Comparison of ENCODE assay signal across 11 cellular contexts in the genomic region with DNA sequence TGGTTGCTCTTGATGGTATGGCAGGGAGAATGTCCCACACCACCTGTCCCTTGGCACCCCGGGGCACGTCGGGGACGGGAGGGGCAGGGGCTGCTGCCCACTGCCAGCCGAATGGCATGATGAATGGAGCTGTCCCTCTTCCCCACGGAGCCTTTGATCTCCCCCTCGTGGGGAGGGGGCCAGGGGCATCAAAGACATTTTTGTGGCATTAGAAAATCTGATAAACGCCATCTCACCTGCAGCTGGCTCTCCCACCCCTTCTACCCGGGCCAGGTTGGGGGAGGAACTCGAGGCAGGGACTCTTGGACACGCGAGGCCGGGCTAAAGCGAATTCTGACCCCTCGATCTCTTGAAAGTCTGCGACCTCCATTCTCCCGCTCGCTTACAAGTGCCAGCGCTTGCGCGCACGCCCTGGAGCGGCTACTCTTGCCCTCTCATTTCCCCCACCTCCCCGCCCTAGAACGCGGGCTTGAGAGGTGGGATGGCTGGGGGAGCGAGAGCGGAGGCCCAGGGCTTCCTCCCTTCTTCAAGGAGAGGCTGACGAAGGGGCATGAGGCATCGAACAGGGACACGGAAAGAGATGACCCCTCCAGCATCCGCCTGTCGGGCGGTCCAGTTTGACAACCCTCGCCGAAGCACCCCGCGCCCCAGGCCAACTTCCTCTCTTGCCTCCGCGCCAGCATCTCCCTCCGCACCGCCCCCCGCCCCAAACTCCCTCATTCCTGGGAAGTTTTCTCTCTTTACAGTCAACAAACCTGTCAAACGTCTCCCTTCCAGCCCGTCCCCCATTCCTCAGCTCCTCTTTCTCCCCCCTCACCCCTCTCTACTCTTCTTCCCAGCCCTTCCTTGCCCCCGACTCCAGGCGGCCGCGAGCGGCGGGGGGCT. TPM values are rescaled to one million over a fixed set of nuclear protein-coding genes. Genes with fewer than 3 reads are reported as not detected.
A peak's percentile ranks its signal among the peaks of the same experiment; 100 is the strongest.
DNase-seq lines count a peak whose midpoint lies in the region; ATAC-seq and TF ChIP-seq lines count a peak whose summit lies in the region.
"Had no signal": no experiment of that assay in that cellular context is flagged by ENCODE, and none has a peak within 500 bp of the region (broad histone marks: within the 10 kb centered on the region; RNA-seq: fewer than 3 reads in every experiment).

No MANE protein-coding gene starts in this region.

- H3K27ac ChIP-seq in CD8-positive, alpha-beta T cell (ENCODE audit: low read depth, low read length): no peak overlapping the region
- H3K27ac ChIP-seq in esophagus muscularis mucosa (replicated peaks in 1 of 4) (no peak overlapping the region), psoas muscle (no peak overlapping the region)

- CTCF ChIA-PET in CD8-positive, alpha-beta T cell (lab: Charles Lee): interaction anchor here (1.8 to 4.3 kb wide), 2 partner anchors 18 to 39 kb away, joined by 7 to 20 read pairs; no protein-coding TSS in a partner anchor

- TF ChIP-seq POLR2A in esophagus muscularis mucosa (IDR thresholded peaks at IDR 0.05; ENCODE audit: low read depth): no peak

- peaks cover 41% of the 10 kb centered on the region for H3K27me3 ChIP-seq in CD8-positive, alpha-beta T cell (ENCODE audit: insufficient read depth, low read length)
- H3K27me3 ChIP-seq in esophagus muscularis mucosa (peaks cover 0 to 91% (median 50%) of the 10 kb centered on the region in 4 donors), psoas muscle (ENCODE audit: insufficient read depth in 3 of 3, low read length in 2 of 3) (peaks cover 0 to 56% (median 15%) of the 10 kb centered on the region in 3 donors)

- ATAC-seq in CD8-positive, alpha-beta T cell: no peak
- ATAC-seq in psoas muscle (no peak), HG03039 (IDR thresholded peaks at IDR 0.05; ENCODE audit: unreplicated experiment) (no peak)

- intact Hi-C loops in CD8-positive, alpha-beta T cell (cut with DNase I, micrococcal nuclease): loop anchor here in 1 of 2 experiments (10.0 kb wide), 1 partner anchor 256 kb away; no protein-coding TSS in a partner anchor
- intact Hi-C loops in esophagus muscularis mucosa (cut with DNase I) (no loop called here), psoas muscle (cut with DNase I) (loop anchor here in 1 of 2 donors (5.0 kb wide), 1 partner anchor 123 kb away; no protein-coding TSS in a partner anchor)

- TF ChIP-seq CTCF in CD8-positive, alpha-beta T cell (IDR thresholded peaks at IDR 0.05): no peak
- TF ChIP-seq CTCF in esophagus muscularis mucosa (IDR thresholded peaks at IDR 0.05): no peak
- no peak for TF ChIP-seq CTCF in psoas muscle (IDR thresholded peaks at IDR 0.05)

- H3K27me3 Mint-ChIP-seq in CD8-positive, alpha-beta T cell (ENCODE audit: low read depth): peaks cover 77% of the 10 kb centered on the region
- H3K27me3 Mint-ChIP-seq in IgD-negative memory B cell: peaks cover 70% of the 10 kb centered on the region

- H3K9me3 Mint-ChIP-seq in CD8-positive, alpha-beta T cell: no peaks in the 10 kb centered on the region
- no peaks in the 10 kb centered on the region for H3K9me3 Mint-ChIP-seq in IgD-negative memory B cell

- 15% methylated on average over 43 of the region's 51 CpGs for WGBS in esophagus muscularis mucosa
- 7 to 12% (median 9%) methylated on average over 42 to 51 of the region's 51 CpGs for WGBS in psoas muscle, 3 donors

- POLR2A ChIA-PET in CD8-positive, alpha-beta T cell (lab: Charles Lee): no interaction called here

- no peaks in the 10 kb centered on the region for H3K36me3 Mint-ChIP-seq in CD8-positive, alpha-beta T cell
- H3K36me3 Mint-ChIP-seq in IgD-negative memory B cell: no peaks in the 10 kb centered on the region

- peak overlapping the region; percentile 66 for H3K4me3 Mint-ChIP-seq in CD8-positive, alpha-beta T cell
- H3K4me3 Mint-ChIP-seq in IgD-negative memory B cell: peak overlapping the region; percentile 57 to 84 (median 72)

- peaks cover 26% of the 10 kb centered on the region for H3K4me1 ChIP-seq in CD8-positive, alpha-beta T cell (ENCODE audit: insufficient read depth, low read length)
- peaks cover 22 to 36% (median 28%) of the 10 kb centered on the region in 4 donors for H3K4me1 ChIP-seq in esophagus muscularis mucosa
- peaks cover 8% of the 10 kb centered on the region for H3K4me1 ChIP-seq in psoas muscle

- no peaks in the 10 kb centered on the region for H3K9me3 ChIP-seq in CD8-positive, alpha-beta T cell (ENCODE audit: low read length)
- H3K9me3 ChIP-seq in esophagus muscularis mucosa: no peaks in the 10 kb centered on the region
- no peaks in the 10 kb centered on the region for H3K9me3 ChIP-seq in psoas muscle
- H3K9me3 ChIP-seq: MG63 had no signal

- H3K27ac Mint-ChIP-seq in CD8-positive, alpha-beta T cell: no peak overlapping the region
- H3K27ac Mint-ChIP-seq in IgD-negative memory B cell: no peak overlapping the region

- H3K36me3 ChIP-seq in CD8-positive, alpha-beta T cell (ENCODE audit: insufficient read depth, low read length): no peaks in the 10 kb centered on the region
- H3K36me3 ChIP-seq in esophagus muscularis mucosa: no peaks in the 10 kb centered on the region
- H3K36me3 ChIP-seq in psoas muscle (ENCODE audit: insufficient read depth in 1 of 2, low read depth in 1 of 2): no peaks in the 10 kb centered on the region
- H3K36me3 ChIP-seq: MG63 had no signal

- H3K4me1 Mint-ChIP-seq in CD8-positive, alpha-beta T cell (ENCODE audit: low read depth): peaks cover 22% of the 10 kb centered on the region
- H3K4me1 Mint-ChIP-seq in IgD-negative memory B cell: peaks cover 8 to 11% (median 9%) of the 10 kb centered on the region in 3 donors

- no peak overlapping the region for H3K4me3 ChIP-seq in CD8-positive, alpha-beta T cell (ENCODE audit: low read depth, low read length)
- H3K4me3 ChIP-seq in esophagus muscularis mucosa: peak overlapping the region; percentile 51 to 64 (median 51)
- peak overlapping the region; percentile 52 for H3K4me3 ChIP-seq in psoas muscle

- no peak for TF ChIP-seq EP300 in esophagus muscularis mucosa (IDR thresholded peaks at IDR 0.05)

- DNase-seq in CD8-positive, alpha-beta T cell: no peak
- DNase-seq in esophagus muscularis mucosa (ENCODE audit: extremely low spot score) (no peak), psoas muscle (peak in 1 of 2 donors; percentile 42), NCI-H146 (lab: John Stamatoyannopoulos, UW) (no peak), nucleus accumbens (lab: John Stamatoyannopoulos, UW) (no peak)
- no peak for DNase-seq in activated effector memory CD4-positive, alpha-beta T cell treated with Interleukin-2 at 50 U/mL for 16 hours
- DNase-seq: activated CD4-positive, alpha-beta T cell treated with anti-CD3 and anti-CD28 coated beads, Interleukin-2, amount 50 U/mL, for 1 hour had no signal

RNA-seq across cellular contexts. Expression of gene WNT6, which starts 0.7 kb away (rescaled TPM):
- total RNA-seq in CD8-positive, alpha-beta T cell: not detected
- polyA plus RNA-seq in IgD-negative memory B cell (0.86 TPM), psoas muscle (under 1 TPM; 0.05 to 0.20 (median 0.20) TPM)
- total RNA-seq in esophagus muscularis mucosa (10 to 100 TPM in 2 of 4 donors, 1 to 10 TPM in 2; 2.9 to 14.3 (median 8.0) TPM), psoas muscle (1 to 10 TPM in 1 of 4 donors, under 1 TPM in 3; 0.12 to 1.0 (median 0.48) TPM)

RNA-seq across cellular contexts. Expression of gene WNT10A, which starts 21.7 kb away (rescaled TPM):
- 1 to 10 TPM; 4.9 to 6.6 TPM for total RNA-seq in CD8-positive, alpha-beta T cell
- polyA plus RNA-seq in IgD-negative memory B cell (2.4 TPM), psoas muscle (under 1 TPM in 2 of 3 donors, not detected in 1; 0.01 to 0.03 TPM)
- total RNA-seq in esophagus muscularis mucosa (under 1 TPM in 1 of 4 donors, not detected in 3; 0.17 TPM), psoas muscle (not detected)

RNA-seq across cellular contexts. Expression of gene PRKAG3, which starts 27.3 kb away (rescaled TPM):
- total RNA-seq in CD8-positive, alpha-beta T cell: not detected
- polyA plus RNA-seq in IgD-negative memory B cell (not detected), psoas muscle (10 to 100 TPM in 2 of 3 donors, 1 to 10 TPM in 1; 9.2 to 60.2 (median 58.5) TPM)
- total RNA-seq in esophagus muscularis mucosa (not detected), psoas muscle (100 to 1,000 TPM in 1 of 4 donors, 10 to 100 TPM in 3; 22.0 to 187 (median 59.9) TPM)
- total RNA-seq: G401 had no signal

Comparison
In these comparisons a context has a peak if more than half of its experiments do, and no peak if none do; other contexts are left out.
1. RNA of gene WNT10A, which starts 21.7 kb away (total RNA-seq): 4.9 to 6.6 TPM in CD8-positive, alpha-beta T cell; 0.17 TPM in esophagus muscularis mucosa and not detected in psoas muscle; every median in the first group is over 4 times any median in the second.
2. RNA of gene PRKAG3, which starts 27.3 kb away (total RNA-seq): 22.0 to 187 TPM in psoas muscle; not detected in CD8-positive, alpha-beta T cell and not detected in esophagus muscularis mucosa; every median in the first group is over 10 times any median in the second.